Comparison of ENCODE assay signal across 1 cellular context in the genomic region with DNA sequence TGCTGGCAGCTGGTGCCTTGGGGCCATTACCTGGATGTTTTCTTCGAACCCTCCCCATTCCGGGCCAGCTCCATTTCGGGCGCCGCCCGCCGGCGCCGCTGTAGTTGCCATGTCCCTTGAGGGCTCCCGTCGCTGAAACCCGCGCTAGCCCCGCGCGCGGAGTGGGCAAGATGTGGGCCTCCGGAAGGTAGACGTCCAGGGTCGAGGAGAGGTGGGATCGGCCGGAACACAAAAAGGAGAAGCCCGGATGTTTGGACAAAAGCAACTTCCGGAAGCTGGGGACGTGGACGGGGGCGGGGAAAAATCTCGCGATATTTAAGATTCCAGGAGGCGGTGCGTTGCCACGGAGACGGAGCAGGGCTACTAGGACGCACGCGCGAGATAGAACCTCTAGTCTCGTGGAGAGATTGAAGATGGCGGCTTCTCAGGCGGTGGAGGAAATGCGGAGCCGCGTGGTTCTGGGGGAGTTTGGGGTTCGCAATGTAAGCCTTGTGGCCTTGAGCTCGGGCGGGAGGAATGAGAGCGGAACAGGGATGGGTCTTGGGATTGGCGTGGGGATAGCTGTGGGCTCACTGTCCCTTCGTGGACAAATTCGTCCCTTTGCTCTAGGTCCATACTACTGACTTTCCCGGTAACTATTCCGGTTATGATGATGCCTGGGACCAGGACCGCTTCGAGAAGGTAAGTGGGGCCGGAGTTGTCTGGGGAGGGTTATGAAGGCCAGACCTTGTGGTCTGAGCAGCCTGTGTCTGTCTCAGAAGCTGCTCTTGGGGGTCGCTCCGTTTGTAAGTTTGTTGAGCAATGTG.
TF ChIP-seq lines count a peak whose summit lies in the region.

A gene with protein sequence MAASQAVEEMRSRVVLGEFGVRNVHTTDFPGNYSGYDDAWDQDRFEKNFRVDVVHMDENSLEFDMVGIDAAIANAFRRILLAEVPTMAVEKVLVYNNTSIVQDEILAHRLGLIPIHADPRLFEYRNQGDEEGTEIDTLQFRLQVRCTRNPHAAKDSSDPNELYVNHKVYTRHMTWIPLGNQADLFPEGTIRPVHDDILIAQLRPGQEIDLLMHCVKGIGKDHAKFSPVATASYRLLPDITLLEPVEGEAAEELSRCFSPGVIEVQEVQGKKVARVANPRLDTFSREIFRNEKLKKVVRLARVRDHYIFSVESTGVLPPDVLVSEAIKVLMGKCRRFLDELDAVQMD (plus strand): TSS at position 393 of the 806 bp plus-strand sequence. CDS start 21 bp downstream, at position 414.
YIPF3 (minus strand) TSS at position 230 of the 806 bp plus-strand sequence; CDS start at position 111, 119 bp downstream.

TF ChIP-seq in SK-N-SH, 30 proteins besides CTCF, POLR2A, EP300 and RAD21 (continued from another document):
- TF ChIP-seq, protein P1, sequence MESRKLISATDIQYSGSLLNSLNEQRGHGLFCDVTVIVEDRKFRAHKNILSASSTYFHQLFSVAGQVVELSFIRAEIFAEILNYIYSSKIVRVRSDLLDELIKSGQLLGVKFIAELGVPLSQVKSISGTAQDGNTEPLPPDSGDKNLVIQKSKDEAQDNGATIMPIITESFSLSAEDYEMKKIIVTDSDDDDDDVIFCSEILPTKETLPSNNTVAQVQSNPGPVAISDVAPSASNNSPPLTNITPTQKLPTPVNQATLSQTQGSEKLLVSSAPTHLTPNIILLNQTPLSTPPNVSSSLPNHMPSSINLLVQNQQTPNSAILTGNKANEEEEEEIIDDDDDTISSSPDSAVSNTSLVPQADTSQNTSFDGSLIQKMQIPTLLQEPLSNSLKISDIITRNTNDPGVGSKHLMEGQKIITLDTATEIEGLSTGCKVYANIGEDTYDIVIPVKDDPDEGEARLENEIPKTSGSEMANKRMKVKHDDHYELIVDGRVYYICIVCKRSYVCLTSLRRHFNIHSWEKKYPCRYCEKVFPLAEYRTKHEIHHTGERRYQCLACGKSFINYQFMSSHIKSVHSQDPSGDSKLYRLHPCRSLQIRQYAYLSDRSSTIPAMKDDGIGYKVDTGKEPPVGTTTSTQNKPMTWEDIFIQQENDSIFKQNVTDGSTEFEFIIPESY (IDR thresholded peaks at IDR 0.05; ENCODE audit: borderline replicate concordance, low read depth), result peak; percentile 98
- TF ChIP-seq FOXM1 (IDR thresholded peaks at IDR 0.05; ENCODE audit: low read depth), result no peak
- no peak for TF ChIP-seq MEF2A (IDR thresholded peaks at IDR 0.05; ENCODE audit: borderline replicate concordance, low read depth)
- TF ChIP-seq MXI1 (IDR thresholded peaks at IDR 0.05; ENCODE audit: low read depth, low read length), result peak; percentile 99
- TF ChIP-seq YY1 (IDR thresholded peaks at IDR 0.05; ENCODE audit: low read depth), result peak; percentile 92
- TF ChIP-seq ELF1 (IDR thresholded peaks at IDR 0.05), result peak; percentile 81
- peak; percentile 24; the same call in 1 of the 2 replicates for TF ChIP-seq RCOR1 (IDR thresholded peaks at IDR 0.05; ENCODE audit: low read length)
- peak; percentile 83 for TF ChIP-seq NRF1 (IDR thresholded peaks at IDR 0.05; ENCODE audit: low read depth, low read length)
- no peak for TF ChIP-seq NFIC (IDR thresholded peaks at IDR 0.05; ENCODE audit: borderline replicate concordance)
- peak; percentile 23; the same call in 1 of the 2 replicates for TF ChIP-seq RFX5 (IDR thresholded peaks at IDR 0.05; ENCODE audit: low read length)
- TF ChIP-seq TAF1 (IDR thresholded peaks at IDR 0.05; ENCODE audit: borderline replicate concordance, low read depth, low read length), result peak; percentile 91
- TF ChIP-seq PBX3 (IDR thresholded peaks at IDR 0.05), result no peak
- TF ChIP-seq GABPA (IDR thresholded peaks at IDR 0.05; ENCODE audit: low read depth), result peak; percentile 94
- TF ChIP-seq SIN3A (IDR thresholded peaks at IDR 0.05; ENCODE audit: borderline replicate concordance, low read depth, low read length), result peak; percentile 93
- no peak for TF ChIP-seq FOXJ3 (CRISPR knock-in tag; IDR thresholded peaks at IDR 0.05)
- peak; percentile 97 for TF ChIP-seq POLR2AphosphoS5 (IDR thresholded peaks at IDR 0.05; ENCODE audit: low read depth, low read length)
- peak; percentile 99 for TF ChIP-seq CHD2 (IDR thresholded peaks at IDR 0.05; ENCODE audit: low read length, partially characterized antibody)
